ENCODE assay signal across 22 cellular contexts in genomic region chr2:187482796-187483195, GRCh38. TPM values are rescaled to one million over a fixed set of nuclear protein-coding genes. Genes with fewer than 3 reads are reported as not detected.
DNase-seq lines count a peak whose midpoint lies in the region; ATAC-seq and TF ChIP-seq lines count a peak whose summit lies in the region.
"Had no signal": no experiment of that assay in that cellular context is flagged by ENCODE, and none has a peak within 500 bp of the region (broad histone marks: within the 10 kb centered on the region; RNA-seq: fewer than 3 reads in every experiment).

No MANE protein-coding gene starts in this region.

- CTCF ChIA-PET in activated B cell treated with CpG ODN at 0.5 μM for 24 hours (lab: Charles Lee) (no interaction called here), HEK293T (lab: Yijun Ruan, JAX) (interaction anchor here (0.6 kb wide), 1 partner anchor 17 kb away, joined by 3 read pairs; no protein-coding TSS in a partner anchor)

- DNase-seq in activated B cell treated with CpG ODN at 0.5 μM for 24 hours (no peak), SHP77 treated with DMSO at 0.1 percent for 48 hours (lab: John Stamatoyannopoulos, UW) (no peak), SW480 (ENCODE audit: low spot score) (no peak), HEK293T (ENCODE audit: extremely low spot score) (no peak), aorta (no peak)
- DNase-seq: activated CD4-positive, alpha-beta T cell treated with anti-CD3 and anti-CD28 coated beads, Interleukin-2, amount 10 ng/mL, durations not matched to agents 24 days and 14 days; activated CD8-positive, alpha-beta memory T cell treated with anti-CD3 and anti-CD28 coated beads, Interleukin-2, amount 50 U/mL, for 48 hours; CD8-positive, alpha-beta memory T cell; DND-41; effector memory CD8-positive, alpha-beta T cell; hippocampal formation; NCI-H2029 treated with DMSO at 0.1 percent for 48 hours; NCI-H524 treated with DMSO at 0.1 percent for 48 hours; stimulated activated CD4-positive, alpha-beta T cell treated with anti-CD3 and anti-CD28 coated beads, Interleukin-4, amount 100 ng/mL, for 4 hours; stimulated activated CD8-positive, alpha-beta memory T cell treated with anti-CD3 and anti-CD28 coated beads, Interleukin-4, amount 100 ng/mL, for 48 hours had no signal

- no peak overlapping the region for H3K27ac ChIP-seq in aorta (ENCODE audit: low read depth in 1 of 2, low read length in 2 of 2)
- H3K27ac ChIP-seq: SK-N-MC had no signal

- ATAC-seq in GM18511 (IDR thresholded peaks at IDR 0.05; ENCODE audit: unreplicated experiment) (peak; percentile 77), GM19468 (IDR thresholded peaks at IDR 0.05; ENCODE audit: extremely low read depth, unreplicated experiment) (peak; percentile 51), HG02885 (IDR thresholded peaks at IDR 0.05; ENCODE audit: poor library complexity, unreplicated experiment) (peak; percentile 89), activated B cell treated with CpG ODN at 0.5 μM for 24 hours (ENCODE audit: low read depth) (peak; percentile 21), aorta (ENCODE audit: low FRiP score) (no peak)
- ATAC-seq: effector memory CD8-positive, alpha-beta T cell; natural killer cell treated with Interleukin-12 subunit alpha and Interleukin-12 subunit beta and Interleukin-15 and Interleukin-18, amount 100 ng/mL, for 72 hours had no signal

- no peaks in the 10 kb centered on the region for H3K36me3 ChIP-seq in aorta (ENCODE audit: control insufficient read depth in 1 of 2, insufficient read depth in 2 of 2, low read length in 1 of 2)

- POLR2A ChIA-PET in activated B cell treated with CpG ODN at 0.5 μM for 24 hours (lab: Charles Lee) (no interaction called here), HEK293T (lab: Yijun Ruan, JAX) (no interaction called here)

- no peaks in the 10 kb centered on the region for H3K4me1 Mint-ChIP-seq in activated B cell treated with CpG ODN at 0.5 μM for 24 hours
- H3K4me1 Mint-ChIP-seq: activated CD4-positive, alpha-beta T cell treated with anti-CD3 and anti-CD28 coated beads, Interleukin-2, amount 10 ng/mL, durations not matched to agents 24 days and 14 days; CD8-positive, alpha-beta memory T cell; memory B cell had no signal

- H3K4me3 ChIP-seq in aorta (ENCODE audit: low read length in 2 of 2) = no peak overlapping the region
- H3K4me3 ChIP-seq: SK-N-MC, smooth muscle cell had no signal

- WGBS in aorta, 2 donors = 81 to 90% methylated on average over 5 of the region's 5 CpGs

- no peaks in the 10 kb centered on the region for H3K27me3 ChIP-seq in aorta (ENCODE audit: control insufficient read depth in 1 of 2, insufficient read depth in 2 of 2, low read length in 1 of 2)

- H3K9me3 Mint-ChIP-seq in activated B cell treated with CpG ODN at 0.5 μM for 24 hours = no peaks in the 10 kb centered on the region
- H3K9me3 Mint-ChIP-seq: activated CD4-positive, alpha-beta T cell treated with anti-CD3 and anti-CD28 coated beads, Interleukin-2, amount 10 ng/mL, durations not matched to agents 24 days and 14 days; memory B cell; natural killer cell treated with Interleukin-12 subunit alpha and Interleukin-12 subunit beta and Interleukin-15 and Interleukin-18, amount 100 ng/mL, for 72 hours had no signal

- no peak overlapping the region for H3K27ac Mint-ChIP-seq in activated B cell treated with CpG ODN at 0.5 μM for 24 hours
- H3K27ac Mint-ChIP-seq: activated CD4-positive, alpha-beta T cell treated with anti-CD3 and anti-CD28 coated beads, Interleukin-2, amount 10 ng/mL, durations not matched to agents 24 days and 14 days; CD8-positive, alpha-beta memory T cell; effector memory CD8-positive, alpha-beta T cell; memory B cell; natural killer cell treated with Interleukin-12 subunit alpha and Interleukin-12 subunit beta and Interleukin-15 and Interleukin-18, amount 100 ng/mL, for 72 hours had no signal

- no peaks in the 10 kb centered on the region for H3K9me3 ChIP-seq in aorta (ENCODE audit: control insufficient read depth, low read length)

- intact Hi-C loops in activated B cell treated with CpG ODN at 0.5 μM for 24 hours (cut with micrococcal nuclease) (no loop called here), aorta (cut with DNase I) (no loop called here)

- H3K4me3 Mint-ChIP-seq in activated B cell treated with CpG ODN at 0.5 μM for 24 hours = no peak overlapping the region
- H3K4me3 Mint-ChIP-seq: activated CD4-positive, alpha-beta T cell treated with anti-CD3 and anti-CD28 coated beads, Interleukin-2, amount 10 ng/mL, durations not matched to agents 24 days and 14 days; CD8-positive, alpha-beta memory T cell; effector memory CD8-positive, alpha-beta T cell; memory B cell; natural killer cell treated with Interleukin-12 subunit alpha and Interleukin-12 subunit beta and Interleukin-15 and Interleukin-18, amount 100 ng/mL, for 72 hours had no signal

- no peaks in the 10 kb centered on the region for H3K4me1 ChIP-seq in aorta (ENCODE audit: control insufficient read depth in 1 of 2, insufficient read depth in 2 of 2, low read length in 2 of 2)

- TF ChIP-seq CTCF in activated B cell treated with CpG ODN at 0.5 μM for 24 hours (IDR thresholded peaks at IDR 0.05) = no peak

- H3K36me3 Mint-ChIP-seq in activated B cell treated with CpG ODN at 0.5 μM for 24 hours (ENCODE audit: low read depth) = no peaks in the 10 kb centered on the region
- H3K36me3 Mint-ChIP-seq: CD8-positive, alpha-beta memory T cell; memory B cell; natural killer cell treated with Interleukin-12 subunit alpha and Interleukin-12 subunit beta and Interleukin-15 and Interleukin-18, amount 100 ng/mL, for 72 hours had no signal

- no peaks in the 10 kb centered on the region for H3K27me3 Mint-ChIP-seq in activated B cell treated with CpG ODN at 0.5 μM for 24 hours
- H3K27me3 Mint-ChIP-seq: activated CD4-positive, alpha-beta T cell treated with anti-CD3 and anti-CD28 coated beads, Interleukin-2, amount 10 ng/mL, durations not matched to agents 24 days and 14 days; CD8-positive, alpha-beta memory T cell; effector memory CD8-positive, alpha-beta T cell; memory B cell; natural killer cell treated with Interleukin-12 subunit alpha and Interleukin-12 subunit beta and Interleukin-15 and Interleukin-18, amount 100 ng/mL, for 72 hours had no signal

TF ChIP-seq in HEK293T, 16 proteins besides CTCF, POLR2A, EP300 and RAD21:
- TF ChIP-seq FOXA1 (IDR thresholded peaks at IDR 0.05) (no peak), NFRKB (IDR thresholded peaks at IDR 0.05) (no peak), ARNT (IDR thresholded peaks at IDR 0.05) (no peak), LEF1 (IDR thresholded peaks at IDR 0.05; ENCODE audit: borderline replicate concordance) (no peak), SP1 (IDR thresholded peaks at IDR 0.05) (no peak), L3MBTL2 (conservative IDR thresholded peaks at IDR 0.05) (no peak), SUZ12 (IDR thresholded peaks at IDR 0.05) (no peak), HDGF (IDR thresholded peaks at IDR 0.05; ENCODE audit: borderline replicate concordance) (no peak), ZNF384 (IDR thresholded peaks at IDR 0.05) (no peak), FOXK2 (IDR thresholded peaks at IDR 0.05) (no peak)

RNA-seq across cellular contexts. Expression of gene CALCRL, which starts 34.7 kb away (rescaled TPM):
- 0.37 and 0.75 TPM in 2 replicates for total RNA-seq in activated B cell treated with CpG ODN at 0.5 μM for 24 hours
- 10 to 100 TPM; 38.9 to 67.2 TPM for total RNA-seq in aorta
- polyA plus RNA-seq in aorta = 10 to 100 TPM in 1 of 2 donors, 1 to 10 TPM in 1; 4.3 to 22.4 TPM
- total RNA-seq: CD8-positive, alpha-beta memory T cell had no signal

Comparison
In these comparisons a context has a peak if more than half of its experiments do, and no peak if none do; other contexts are left out.
1. RNA of gene CALCRL, which starts 34.7 kb away (total RNA-seq): 38.9 to 67.2 TPM in aorta; 0.37 to 0.75 TPM in activated B cell treated with CpG ODN at 0.5 μM for 24 hours; every median in the first group is over 10 times any median in the second.